8 cellular contexts compared by ENCODE assay signal in genomic region chr15:40470423-40471104, GRCh38. TPM values are rescaled to one million over a fixed set of nuclear protein-coding genes. Genes with fewer than 3 reads are reported as not detected.
DNase-seq lines count a peak whose midpoint lies in the region; TF ChIP-seq lines count a peak whose summit lies in the region.

A gene with protein sequence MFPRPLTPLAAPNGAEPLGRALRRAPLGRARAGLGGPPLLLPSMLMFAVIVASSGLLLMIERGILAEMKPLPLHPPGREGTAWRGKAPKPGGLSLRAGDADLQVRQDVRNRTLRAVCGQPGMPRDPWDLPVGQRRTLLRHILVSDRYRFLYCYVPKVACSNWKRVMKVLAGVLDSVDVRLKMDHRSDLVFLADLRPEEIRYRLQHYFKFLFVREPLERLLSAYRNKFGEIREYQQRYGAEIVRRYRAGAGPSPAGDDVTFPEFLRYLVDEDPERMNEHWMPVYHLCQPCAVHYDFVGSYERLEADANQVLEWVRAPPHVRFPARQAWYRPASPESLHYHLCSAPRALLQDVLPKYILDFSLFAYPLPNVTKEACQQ (plus strand): TSS chr15:40470984. CDS start chr15:40471214, 230 bp downstream.

- H3K18ac ChIP-seq in H9 (ENCODE audit: insufficient read length, low read depth, low read length), result peak within 1 kb of the TSS; percentile 0

- H3K23me2 ChIP-seq in H9 (ENCODE audit: insufficient read length, low read depth, low read length, poor library complexity, severe bottlenecking), result peaks cover 10% of the 10 kb centered on the region

- peak within 1 kb of the TSS; percentile 20 for H3K9ac ChIP-seq in H9 (ENCODE audit: extremely low read depth, insufficient read length, low read length)

- H4K20me1 ChIP-seq in H9 (ENCODE audit: control insufficient read depth, insufficient read depth, insufficient read length), result peaks cover 4% of the 10 kb centered on the region

- H3K4me1 Mint-ChIP-seq in H9, result peaks cover 25 to 30% of the 10 kb centered on the region in 2 experiments
- peaks cover 60% of the 10 kb centered on the region for H3K4me1 Mint-ChIP-seq in dendritic cell treated with granulocyte-macrophage colony-stimulating factor and Interleukin-4, amounts not matched to agents 40 ng/mL and 50 ng/mL, for 4 days (ENCODE audit: low read depth)

- no peak within 1 kb of the TSS for H3K23ac ChIP-seq in H9 (ENCODE audit: insufficient read length, low read depth, low read length)

- no peak within 1 kb of the TSS for H4K8ac ChIP-seq in H9 (replicated peaks; ENCODE audit: insufficient read length, low read depth, low read length)

- no peaks in the 10 kb centered on the region for H3K9me3 Mint-ChIP-seq in H9
- no peaks in the 10 kb centered on the region for H3K9me3 Mint-ChIP-seq in dendritic cell treated with granulocyte-macrophage colony-stimulating factor and Interleukin-4, amounts not matched to agents 40 ng/mL and 50 ng/mL, for 4 days

- peak within 1 kb of the TSS; percentile 73 for H3K4me2 ChIP-seq in H9 (ENCODE audit: insufficient read depth, insufficient read length, low read length)

- no peaks in the 10 kb centered on the region for H3K27me3 ChIP-seq in H9 (ENCODE audit: insufficient read depth, low read length)

- H4K5ac ChIP-seq in H9 (ENCODE audit: insufficient read length, low read depth, low read length), result no peak within 1 kb of the TSS

- H2BK5ac ChIP-seq in H9 (ENCODE audit: insufficient read length, low read length), result no peak within 1 kb of the TSS

- H2AFZ ChIP-seq in H9 (ENCODE audit: low read length), result no peak within 1 kb of the TSS

- H3K79me2 ChIP-seq in H9 (ENCODE audit: insufficient read depth, low read length), result no peaks in the 10 kb centered on the region

- peaks cover 3% of the 10 kb centered on the region for H3K27me3 Mint-ChIP-seq in H9 (ENCODE audit: low read depth)
- peaks cover 4% of the 10 kb centered on the region for H3K27me3 Mint-ChIP-seq in dendritic cell treated with granulocyte-macrophage colony-stimulating factor and Interleukin-4, amounts not matched to agents 40 ng/mL and 50 ng/mL, for 4 days

- DNase-seq in H9 (peak; percentile 74), NCI-H1694 (lab: John Stamatoyannopoulos, UW) (peak; percentile 33), left kidney (ENCODE audit: low read depth, low spot score) (peak; percentile 91), NCI-H128 (lab: John Stamatoyannopoulos, UW; ENCODE audit: unreplicated experiment) (no peak)
- DNase-seq in activated CD4-positive, alpha-beta T cell treated with anti-CD3 and anti-CD28 coated beads for 48 hours, result peak; percentile 47
- peak; percentile 62 for DNase-seq in stimulated activated CD4-positive, alpha-beta T cell treated with anti-CD3 and anti-CD28 coated beads, Interleukin-4, amount 100 ng/mL, for 1 hour

- no peak within 1 kb of the TSS for H3K27ac ChIP-seq in H9 (ENCODE audit: insufficient read length, low read depth, low read length)

- no peaks in the 10 kb centered on the region for H3K79me1 ChIP-seq in H9 (ENCODE audit: insufficient read depth, low read depth, low read length, poor library complexity, severe bottlenecking)

- H3K9me3 ChIP-seq in H9 (ENCODE audit: control insufficient read depth, low read depth, low read length), result no peaks in the 10 kb centered on the region

- H3K14ac ChIP-seq in H9 (ENCODE audit: insufficient read depth, low read length), result peak within 1 kb of the TSS; percentile 70

- peaks cover 10 to 19% (median 16%) of the 10 kb centered on the region in 3 experiments; a peak in 6 of 7 replicates for H3K36me3 Mint-ChIP-seq in H9 (ENCODE audit: insufficient read depth in 1 of 3, low read depth in 3 of 3)
- peaks cover 23% of the 10 kb centered on the region for H3K36me3 Mint-ChIP-seq in dendritic cell treated with granulocyte-macrophage colony-stimulating factor and Interleukin-4, amounts not matched to agents 40 ng/mL and 50 ng/mL, for 4 days (ENCODE audit: low read depth)

- H4K91ac ChIP-seq in H9 (ENCODE audit: insufficient read length, low read depth, low read length), result no peak within 1 kb of the TSS

- no peak within 1 kb of the TSS for H2BK20ac ChIP-seq in H9 (ENCODE audit: low read depth, low read length, poor library complexity, severe bottlenecking)

- H3K4me3 Mint-ChIP-seq in H9, result peak within 1 kb of the TSS; percentile 77 to 83
- peak within 1 kb of the TSS; percentile 78 for H3K4me3 Mint-ChIP-seq in dendritic cell treated with granulocyte-macrophage colony-stimulating factor and Interleukin-4, amounts not matched to agents 40 ng/mL and 50 ng/mL, for 4 days

- peak; percentile 13; the same call in 1 of the 3 replicates for TF ChIP-seq CTCF in H9 (conservative IDR thresholded peaks at IDR 0.05)

- H3K4ac ChIP-seq in H9 (ENCODE audit: low read depth, low read length), result no peak within 1 kb of the TSS

- no peak within 1 kb of the TSS for H2BK12ac ChIP-seq in H9 (ENCODE audit: insufficient read length, low read depth, low read length)

- no peak within 1 kb of the TSS for H3T11ph ChIP-seq in H9 (ENCODE audit: low read length)

- no CpG with 5 or more reads among the region's 52 CpGs for WGBS in H9 (ENCODE audit: extremely low coverage, insufficient read length, low lambda C conversion rate)

- H2BK15ac ChIP-seq in H9 (ENCODE audit: low read depth, low read length), result no peak within 1 kb of the TSS

- H3K4me1 ChIP-seq in H9 (ENCODE audit: insufficient read depth, low read length), result no peaks in the 10 kb centered on the region; the same call in 1 of the 2 replicates

- H3K56ac ChIP-seq in H9 (ENCODE audit: insufficient read length, low read depth, low read length), result no peak within 1 kb of the TSS

- intact Hi-C loops in dendritic cell treated with granulocyte-macrophage colony-stimulating factor and Interleukin-4, amounts not matched to agents 40 ng/mL and 50 ng/mL, for 4 days (cut with micrococcal nuclease), result no loop called here

- no peak within 1 kb of the TSS for H2AK5ac ChIP-seq in H9 (ENCODE audit: insufficient read length, low read length)

- peak within 1 kb of the TSS in 2 of 3 experiments; percentile 57 to 93; a peak in 3 of 7 replicates for H3K27ac Mint-ChIP-seq in H9
- H3K27ac Mint-ChIP-seq in dendritic cell treated with granulocyte-macrophage colony-stimulating factor and Interleukin-4, amounts not matched to agents 40 ng/mL and 50 ng/mL, for 4 days, result peak within 1 kb of the TSS; percentile 74

- no peak within 1 kb of the TSS for H2BK120ac ChIP-seq in H9 (ENCODE audit: low read depth, low read length, poor library complexity, severe bottlenecking)

- H3K4me3 ChIP-seq in GM08714 (ENCODE audit: low read length), result peak within 1 kb of the TSS; percentile 85

RNA-seq across cellular contexts. Expression of the gene that starts here (rescaled TPM):
- 24.4 and 25.7 TPM in 2 replicates for total RNA-seq in H9 (2021)
